ENCODE assay signal across 25 cellular contexts in the genomic region with DNA sequence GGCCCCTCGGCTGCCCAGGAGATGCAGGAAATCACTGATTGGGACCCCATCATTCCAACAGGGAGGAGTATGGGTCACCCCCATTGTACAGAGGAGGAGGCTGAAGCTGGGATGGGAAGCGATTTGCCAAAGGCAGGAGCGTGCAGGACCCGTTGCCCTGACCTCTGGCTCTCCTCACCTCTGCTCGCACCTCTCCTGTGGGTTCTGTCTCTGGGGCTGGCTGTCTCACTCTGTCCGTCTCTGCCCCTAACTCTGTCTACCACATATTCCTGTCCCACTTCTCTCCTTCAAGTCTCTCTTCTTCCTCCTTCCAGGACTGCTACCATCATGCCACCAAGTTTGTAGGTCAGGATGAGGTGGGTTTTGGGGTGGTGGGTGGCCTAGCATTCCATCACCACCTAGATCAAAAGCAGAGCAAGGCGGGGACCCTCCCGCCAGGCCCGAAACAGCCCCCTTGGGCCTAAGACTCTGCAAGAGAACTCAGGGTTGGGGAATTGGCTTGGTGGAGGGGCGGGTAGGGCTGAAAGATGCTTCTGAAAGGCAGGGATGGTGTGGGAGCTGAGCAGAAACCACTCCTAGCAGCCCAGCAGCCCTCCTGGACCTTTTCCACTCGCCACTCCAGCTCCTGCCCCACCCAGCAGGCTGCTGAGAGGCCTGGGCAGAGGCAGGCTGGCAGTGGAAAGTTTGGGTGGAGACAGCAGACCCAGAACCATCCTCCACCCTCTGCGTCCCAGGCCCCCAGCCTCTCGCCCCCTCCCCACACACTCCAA. TPM values are rescaled to one million over a fixed set of nuclear protein-coding genes. Genes with fewer than 3 reads are reported as not detected.
A peak's percentile ranks its signal among the peaks of the same experiment; 100 is the strongest.
DNase-seq lines count a peak whose midpoint lies in the region; ATAC-seq, FAIRE-seq and TF ChIP-seq lines count a peak whose summit lies in the region.
"Had no signal": no experiment of that assay in that cellular context is flagged by ENCODE, and none has a peak within 500 bp of the region (broad histone marks: within the 10 kb centered on the region; RNA-seq: fewer than 3 reads in every experiment).

No MANE protein-coding gene starts in this region.

- H2BK15ac ChIP-seq in H1 (ENCODE audit: low read length), result no peak overlapping the region

- no peak overlapping the region for H2BK20ac ChIP-seq in H1 (ENCODE audit: low read length)

- no peak for FAIRE-seq in H1 (lab: Jason Lieb, UNC)
- FAIRE-seq in GM12891 (lab: Jason Lieb, UNC), result no peak
- FAIRE-seq: K562 had no signal

- no peak overlapping the region for H2BK5ac ChIP-seq in H1 (ENCODE audit: low read depth, low read length)

- 88% methylated on average over 10 of the region's 13 CpGs; no CpG with 5 or more reads in 1 of the 2 experiments for WGBS in H1 (ENCODE audit: extremely low coverage in 1 of 2, insufficient coverage in 1 of 2, insufficient read length in 1 of 2, insufficient replicate concordance in 2 of 2, low coverage in 1 of 2, low lambda C conversion rate in 2 of 2, missing lambda C conversion rate in 1 of 2), 2 experiments

- CTCF ChIA-PET in activated naive CD4-positive, alpha-beta T cell treated with anti-CD3 and anti-CD28 coated beads, Interleukin-2, amount 10 ng/mL, durations not matched to agents 7 days and 5 days (lab: Charles Lee), result no interaction called here
- CTCF ChIA-PET in H1 (lab: Charles Lee; ENCODE audit: partially characterized antibody), result no interaction called here

- H2AK5ac ChIP-seq in H1 (ENCODE audit: low read depth, low read length), result no peak overlapping the region

- H3K4me1 Mint-ChIP-seq in activated naive CD4-positive, alpha-beta T cell treated with anti-CD3 and anti-CD28 coated beads, Interleukin-2, amount 50 U/mL, for 24 hours, result peaks cover 3% of the 10 kb centered on the region
- peaks cover 6% of the 10 kb centered on the region for H3K4me1 Mint-ChIP-seq in activated naive CD4-positive, alpha-beta T cell treated with anti-CD3 and anti-CD28 coated beads, Interleukin-2, amount 10 ng/mL, durations not matched to agents 7 days and 5 days
- peaks cover 11% of the 10 kb centered on the region for H3K4me1 Mint-ChIP-seq in nephron progenitor cell

- H4K91ac ChIP-seq in H1 (replicated peaks; ENCODE audit: insufficient read length, low read length), result no peak overlapping the region

- no peak overlapping the region for H3K14ac ChIP-seq in H1 (ENCODE audit: insufficient read length)

- no peak for DNase-seq in activated naive CD4-positive, alpha-beta T cell treated with anti-CD3 and anti-CD28 coated beads, Interleukin-2, amount 10 ng/mL, durations not matched to agents 7 days and 5 days
- DNase-seq in H1 (ENCODE audit: low read depth in 1 of 2, low spot score in 2 of 2) (no peak), nephron progenitor cell (no peak), gastrocnemius medialis (no peak), GM12891 (ENCODE audit: insufficient read length, low spot score) (no peak), mucosa of gallbladder (ENCODE audit: low spot score) (no peak)
- DNase-seq: CD4-positive, alpha-beta T cell; DMS153; GDM1; NCI-H1105; NCI-H1694; NCI-H2081 treated with DMSO at 0.1 percent for 48 hours; NCI-H510A; NCI-H748 treated with DMSO at 0.1 percent for 48 hours; NK-92 treated with Interleukin-12 subunit alpha and Interleukin-12 subunit beta, amount 100 ng/mL, for 24 hours; SHP77 treated with DMSO at 0.1 percent for 48 hours had no signal

- no peaks in the 10 kb centered on the region for H3K9me3 Mint-ChIP-seq in activated naive CD4-positive, alpha-beta T cell treated with anti-CD3 and anti-CD28 coated beads, Interleukin-2, amount 50 U/mL, for 24 hours
- H3K9me3 Mint-ChIP-seq in activated naive CD4-positive, alpha-beta T cell treated with anti-CD3 and anti-CD28 coated beads, Interleukin-2, amount 10 ng/mL, durations not matched to agents 7 days and 5 days, result no peaks in the 10 kb centered on the region
- H3K9me3 Mint-ChIP-seq in nephron progenitor cell, result no peaks in the 10 kb centered on the region
- H3K9me3 Mint-ChIP-seq: CD4-positive, alpha-beta T cell had no signal

- no peak overlapping the region for H4K5ac ChIP-seq in H1 (ENCODE audit: insufficient read length, low read depth, low read length)

- H3K9ac ChIP-seq in H1 (replicated peaks in 1 of 4; ENCODE audit: extremely low read depth in 1 of 4, low read depth in 3 of 4, low read length in 3 of 4), result no peak overlapping the region

- no peaks in the 10 kb centered on the region for H3K4me1 ChIP-seq in H1 (replicated peaks in 1 of 4; ENCODE audit: control insufficient read depth in 3 of 4, insufficient read depth in 4 of 4, low read length in 3 of 4)
- no peaks in the 10 kb centered on the region for H3K4me1 ChIP-seq in gastrocnemius medialis
- H3K4me1 ChIP-seq: HAP-1 had no signal

- in situ Hi-C loops in gastrocnemius medialis (cut with MboI; ENCODE audit: low sequenced_read_pairs in 4 of 4), result no loop called here

- H3K27ac ChIP-seq in H1 (ENCODE audit: low read depth, low read length) (no peak overlapping the region), gastrocnemius medialis (no peak overlapping the region)
- H3K27ac ChIP-seq: 22Rv1 had no signal

- H3K27me3 ChIP-seq in H1 (replicated peaks in 1 of 4; ENCODE audit: control insufficient read depth in 3 of 4, extremely low read depth in 1 of 4, insufficient read depth in 3 of 4, low read length in 3 of 4), result no peaks in the 10 kb centered on the region; a peak in 1 of 7 replicates
- peaks cover 0 to 4% (median 0%) of the 10 kb centered on the region in 3 donors for H3K27me3 ChIP-seq in gastrocnemius medialis

- H3K23ac ChIP-seq in H1 (ENCODE audit: insufficient read length), result no peak overlapping the region

- no peaks in the 10 kb centered on the region for H3K79me2 ChIP-seq in H1 (ENCODE audit: control insufficient read depth in 1 of 2, insufficient read depth in 2 of 2, low read length in 2 of 2)

- no peak overlapping the region for H4K8ac ChIP-seq in H1 (ENCODE audit: extremely low read depth, insufficient read depth, low read length)

- no peaks in the 10 kb centered on the region for H3K36me3 ChIP-seq in H1 (ENCODE audit: control insufficient read depth in 2 of 4, insufficient read depth in 4 of 4, low read length in 3 of 4)
- no peaks in the 10 kb centered on the region for H3K36me3 ChIP-seq in gastrocnemius medialis
- H3K36me3 ChIP-seq: HAP-1 had no signal

- no peaks in the 10 kb centered on the region for H3K9me3 ChIP-seq in H1 (ENCODE audit: insufficient read depth in 2 of 2, low read depth in 1 of 2, low read length in 1 of 2)
- no peaks in the 10 kb centered on the region for H3K9me3 ChIP-seq in gastrocnemius medialis
- H3K9me3 ChIP-seq: HAP-1 had no signal

- H3K4me3 ChIP-seq in H1 (ENCODE audit: extremely low read depth in 1 of 4, insufficient read depth in 2 of 4, low read depth in 3 of 4, low read length in 4 of 4) (no peak overlapping the region), gastrocnemius medialis (no peak overlapping the region)
- H3K4me3 ChIP-seq: HAP-1, K562 had no signal

- POLR2A ChIA-PET in H1 (lab: Charles Lee; ENCODE audit: partially characterized antibody), result interaction anchor here (1.0 to 1.6 kb wide), 3 partner anchors 18 to 57 kb away, joined by 3 to 5 read pairs (median 4); a partner anchor contains a TSS

- TF ChIP-seq CTCF in H1 (IDR thresholded peaks at IDR 0.05; ENCODE audit: control extremely low read depth in 1 of 3, insufficient read depth in 1 of 3, low read depth in 1 of 3, low read length in 3 of 3) (no peak), nephron progenitor cell (IDR thresholded peaks at IDR 0.05) (no peak), gastrocnemius medialis (IDR thresholded peaks at IDR 0.05 in 4 of 5, conservative IDR thresholded peaks at IDR 0.05 in 1 of 5) (no peak)

- no peaks in the 10 kb centered on the region for H4K20me1 ChIP-seq in H1 (replicated peaks in 1 of 2; ENCODE audit: control insufficient read depth in 1 of 2, insufficient read depth in 2 of 2, low read length in 2 of 2)

- H2AFZ ChIP-seq in H1 (ENCODE audit: low read length), result no peak overlapping the region

- no peak overlapping the region for H3K4me3 Mint-ChIP-seq in activated naive CD4-positive, alpha-beta T cell treated with anti-CD3 and anti-CD28 coated beads, Interleukin-2, amount 50 U/mL, for 24 hours
- no peak overlapping the region for H3K4me3 Mint-ChIP-seq in activated naive CD4-positive, alpha-beta T cell treated with anti-CD3 and anti-CD28 coated beads, Interleukin-2, amount 10 ng/mL, durations not matched to agents 7 days and 5 days
- peak overlapping the region; percentile 35 for H3K4me3 Mint-ChIP-seq in nephron progenitor cell

- no peak for TF ChIP-seq RAD21 in H1 (IDR thresholded peaks at IDR 0.05 in 1 of 2, conservative IDR thresholded peaks at IDR 0.05 in 1 of 2; ENCODE audit: low read depth in 2 of 2, low read length in 2 of 2)

- H2BK120ac ChIP-seq in H1 (replicated peaks; ENCODE audit: low read depth, low read length), result no peak overlapping the region

- no peak for ATAC-seq in gastrocnemius medialis
- no peak for ATAC-seq in HG02642 (IDR thresholded peaks at IDR 0.05; ENCODE audit: poor library complexity, unreplicated experiment)
- ATAC-seq: SK-N-SH treated with all-trans-retinoic acid at 6 μM for 48 hours had no signal

- H3K23me2 ChIP-seq in H1 (ENCODE audit: low read depth, low read length), result no peaks in the 10 kb centered on the region

- H3K36me3 Mint-ChIP-seq in activated naive CD4-positive, alpha-beta T cell treated with anti-CD3 and anti-CD28 coated beads, Interleukin-2, amount 50 U/mL, for 24 hours, result no peaks in the 10 kb centered on the region
- no peaks in the 10 kb centered on the region for H3K36me3 Mint-ChIP-seq in activated naive CD4-positive, alpha-beta T cell treated with anti-CD3 and anti-CD28 coated beads, Interleukin-2, amount 10 ng/mL, durations not matched to agents 7 days and 5 days
- no peaks in the 10 kb centered on the region for H3K36me3 Mint-ChIP-seq in nephron progenitor cell (ENCODE audit: low read depth)

- no peak for TF ChIP-seq EP300 in H1 (IDR thresholded peaks at IDR 0.05; ENCODE audit: borderline replicate concordance in 1 of 2, low read depth in 2 of 2, low read length in 2 of 2)

- peak overlapping the region; percentile 33 for H3K27ac Mint-ChIP-seq in activated naive CD4-positive, alpha-beta T cell treated with anti-CD3 and anti-CD28 coated beads, Interleukin-2, amount 50 U/mL, for 24 hours
- no peak overlapping the region for H3K27ac Mint-ChIP-seq in activated naive CD4-positive, alpha-beta T cell treated with anti-CD3 and anti-CD28 coated beads, Interleukin-2, amount 10 ng/mL, durations not matched to agents 7 days and 5 days
- H3K27ac Mint-ChIP-seq in nephron progenitor cell, result peak overlapping the region; percentile 10
- H3K27ac Mint-ChIP-seq: CD4-positive, alpha-beta T cell had no signal

- H3K79me1 ChIP-seq in H1 (ENCODE audit: low read depth, low read length), result no peaks in the 10 kb centered on the region

- H3K4me2 ChIP-seq in H1 (ENCODE audit: insufficient read depth in 1 of 2, low read depth in 2 of 2, low read length in 2 of 2), result no peak overlapping the region

- H3K27me3 Mint-ChIP-seq in activated naive CD4-positive, alpha-beta T cell treated with anti-CD3 and anti-CD28 coated beads, Interleukin-2, amount 50 U/mL, for 24 hours, result peaks cover 1% of the 10 kb centered on the region
- peaks cover 27% of the 10 kb centered on the region for H3K27me3 Mint-ChIP-seq in activated naive CD4-positive, alpha-beta T cell treated with anti-CD3 and anti-CD28 coated beads, Interleukin-2, amount 10 ng/mL, durations not matched to agents 7 days and 5 days
- H3K27me3 Mint-ChIP-seq in nephron progenitor cell (ENCODE audit: low read depth, poor library complexity), result peaks cover 2% of the 10 kb centered on the region
- H3K27me3 Mint-ChIP-seq: CD4-positive, alpha-beta T cell had no signal

- H3K56ac ChIP-seq in H1 (replicated peaks; ENCODE audit: insufficient read length, low read depth, low read length), result no peak overlapping the region

- TF ChIP-seq POLR2A in H1 (IDR thresholded peaks at IDR 0.05; ENCODE audit: control extremely low read depth in 1 of 2, low read depth in 2 of 2, low read length in 2 of 2) (no peak), gastrocnemius medialis (IDR thresholded peaks at IDR 0.05) (no peak), GM12891 (IDR thresholded peaks at IDR 0.05; ENCODE audit: low read depth, low read length) (no peak)

- intact Hi-C loops in gastrocnemius medialis (cut with DNase I; ENCODE audit: low total_unique reads), result no loop called here

- H3K18ac ChIP-seq in H1 (ENCODE audit: extremely low read depth, low read length), result 0 out of 2 replicates have a peak overlapping the region, but pooled peaks have one; percentile 24

- no peak overlapping the region for H2BK12ac ChIP-seq in H1 (ENCODE audit: low read depth, low read length)

- no peak overlapping the region for H3K4ac ChIP-seq in H1 (replicated peaks; ENCODE audit: insufficient read length, low read depth, low read length)

RNA-seq across cellular contexts. Expression of a gene that starts 1.0 kb away (rescaled TPM):
- not detected in 2 replicates for total RNA-seq in H1 (2021; fragmentation: NEBNext Ultra II Directional; extraction: Animal tissue kit (Norgen Biotek cat#: 25700))
- 0.32 and 1.2 TPM in 2 replicates for polyA plus RNA-seq in H1 (2011; rRNA removed)
- polyA plus RNA-seq in H1 (2011; cell fraction: cytosol; rRNA removed), result 0.19 TPM
- 0.44 TPM for polyA plus RNA-seq in H1 (2011; cell fraction: nucleus; rRNA removed)
- polyA plus RNA-seq in H1 (2012, experiment 1 of 2), result not detected in 4 replicates
- polyA plus RNA-seq in H1 (2012, experiment 2 of 2), result not detected
- polyA plus RNA-seq in H1 (2013, experiment 1 of 2), result 0.12 TPM
- not detected for polyA plus RNA-seq in H1 (2013, experiment 2 of 2)
- polyA minus RNA-seq in H1 (2011; rRNA and poly(A)+ RNA removed), result not detected in 2 replicates
- polyA minus RNA-seq in H1 (2011; cell fraction: cytosol; rRNA and poly(A)+ RNA removed), result not detected
- not detected for polyA minus RNA-seq in H1 (2011; cell fraction: nucleus; rRNA and poly(A)+ RNA removed)
- total RNA-seq in gastrocnemius medialis, result not detected
- not detected for polyA plus RNA-seq in GM12891 (2012; ENCODE audit: low read depth, missing spikeins)
- not detected for total RNA-seq in mucosa of gallbladder
- total RNA-seq: CD4-positive, alpha-beta T cell; Daoy; K562; OCI-LY7 had no signal
- polyA plus RNA-seq: BJ, K562 had no signal

RNA-seq across cellular contexts. Expression of a gene that starts 14.6 kb away (rescaled TPM):
- not detected in 2 replicates for total RNA-seq in H1 (2021; fragmentation: NEBNext Ultra II Directional; extraction: Animal tissue kit (Norgen Biotek cat#: 25700))
- polyA plus RNA-seq in H1 (2011; rRNA removed), result 3.6 and 6.2 TPM in 2 replicates
- polyA plus RNA-seq in H1 (2011; cell fraction: cytosol; rRNA removed), result 4.2 TPM
- 1.9 TPM for polyA plus RNA-seq in H1 (2011; cell fraction: nucleus; rRNA removed)
- polyA plus RNA-seq in H1 (2012, experiment 1 of 2), result 1.1 to 2.9 TPM (median 1.6 TPM) in 4 replicates
- polyA plus RNA-seq in H1 (2012, experiment 2 of 2), result not detected
- polyA plus RNA-seq in H1 (2013, experiment 1 of 2), result 0.85 TPM
- 0.57 TPM for polyA plus RNA-seq in H1 (2013, experiment 2 of 2)
- not detected in 2 replicates for polyA minus RNA-seq in H1 (2011; rRNA and poly(A)+ RNA removed)
- polyA minus RNA-seq in H1 (2011; cell fraction: cytosol; rRNA and poly(A)+ RNA removed), result not detected
- not detected for polyA minus RNA-seq in H1 (2011; cell fraction: nucleus; rRNA and poly(A)+ RNA removed)
- total RNA-seq in gastrocnemius medialis (not detected), mucosa of gallbladder (3.1 TPM)
- polyA plus RNA-seq in GM12891 (2012; ENCODE audit: low read depth, missing spikeins), result 0.51 TPM
- total RNA-seq: CD4-positive, alpha-beta T cell; Daoy; K562; OCI-LY7 had no signal
- polyA plus RNA-seq: BJ, K562 had no signal

RNA-seq across cellular contexts. Expression of a gene that starts 30.1 kb away (rescaled TPM):
- total RNA-seq in H1 (2021; fragmentation: NEBNext Ultra II Directional; extraction: Animal tissue kit (Norgen Biotek cat#: 25700)), result 7.9 and 8.8 TPM in 2 replicates
- 20.0 and 25.9 TPM in 2 replicates for polyA plus RNA-seq in H1 (2011; rRNA removed)
- polyA plus RNA-seq in H1 (2011; cell fraction: cytosol; rRNA removed), result 16.5 TPM
- polyA plus RNA-seq in H1 (2011; cell fraction: nucleus; rRNA removed), result 58.9 TPM
- 4.8 to 13.3 TPM (median 8.3 TPM) in 4 replicates for polyA plus RNA-seq in H1 (2012, experiment 1 of 2)
- 4.3 TPM for polyA plus RNA-seq in H1 (2012, experiment 2 of 2)
- polyA plus RNA-seq in H1 (2013, experiment 1 of 2), result 13.2 TPM
- polyA plus RNA-seq in H1 (2013, experiment 2 of 2), result 11.1 TPM
- 3.7 and 5.0 TPM in 2 replicates for polyA minus RNA-seq in H1 (2011; rRNA and poly(A)+ RNA removed)
- 6.4 TPM for polyA minus RNA-seq in H1 (2011; cell fraction: cytosol; rRNA and poly(A)+ RNA removed)
- 10.9 TPM for polyA minus RNA-seq in H1 (2011; cell fraction: nucleus; rRNA and poly(A)+ RNA removed)
- total RNA-seq in gastrocnemius medialis, result under 1 TPM in 1 of 4 donors, not detected in 3; 0.42 TPM
- polyA plus RNA-seq in GM12891 (2012; ENCODE audit: low read depth, missing spikeins), result 5.3 TPM
- total RNA-seq in mucosa of gallbladder, result 206 TPM
- total RNA-seq: Daoy had no signal

RNA-seq across cellular contexts. Expression of a gene that starts 38.4 kb away (rescaled TPM):
- total RNA-seq in H1 (2021; fragmentation: NEBNext Ultra II Directional; extraction: Animal tissue kit (Norgen Biotek cat#: 25700)), result 0.37 and 0.54 TPM in 2 replicates
- 0.32 and 0.71 TPM in 2 replicates for polyA plus RNA-seq in H1 (2011; rRNA removed)
- polyA plus RNA-seq in H1 (2011; cell fraction: cytosol; rRNA removed), result 0.19 TPM
- 1.3 TPM for polyA plus RNA-seq in H1 (2011; cell fraction: nucleus; rRNA removed)
- polyA plus RNA-seq in H1 (2012, experiment 1 of 2), result 0.43 to 0.45 TPM in 2 of 4 replicates, not detected in the others
- 0.14 TPM for polyA plus RNA-seq in H1 (2012, experiment 2 of 2)
- 0.43 TPM for polyA plus RNA-seq in H1 (2013, experiment 1 of 2)
- polyA plus RNA-seq in H1 (2013, experiment 2 of 2), result 0.13 TPM
- polyA minus RNA-seq in H1 (2011; rRNA and poly(A)+ RNA removed), result 0.35 and 0.37 TPM in 2 replicates
- not detected for polyA minus RNA-seq in H1 (2011; cell fraction: cytosol; rRNA and poly(A)+ RNA removed)
- not detected for polyA minus RNA-seq in H1 (2011; cell fraction: nucleus; rRNA and poly(A)+ RNA removed)
- 10 to 100 TPM in 1 of 4 donors, 1 to 10 TPM in 1, under 1 TPM in 1, not detected in 1; 0.55 to 14.2 (median 1.2) TPM for total RNA-seq in gastrocnemius medialis
- 0.49 TPM for polyA plus RNA-seq in GM12891 (2012; ENCODE audit: low read depth, missing spikeins)
- total RNA-seq in mucosa of gallbladder, result 1,935 TPM
- total RNA-seq: Daoy had no signal

RNA-seq across cellular contexts. Expression of a gene that starts 57.2 kb away (rescaled TPM):
- total RNA-seq in H1 (2021; fragmentation: NEBNext Ultra II Directional; extraction: Animal tissue kit (Norgen Biotek cat#: 25700)), result 101 and 103 TPM in 2 replicates
- polyA plus RNA-seq in H1 (2011; rRNA removed), result 147 and 173 TPM in 2 replicates
- 160 TPM for polyA plus RNA-seq in H1 (2011; cell fraction: cytosol; rRNA removed)
- polyA plus RNA-seq in H1 (2011; cell fraction: nucleus; rRNA removed), result 263 TPM
- 130 to 213 TPM (median 176 TPM) in 4 replicates for polyA plus RNA-seq in H1 (2012, experiment 1 of 2)
- 162 TPM for polyA plus RNA-seq in H1 (2012, experiment 2 of 2)
- 191 TPM for polyA plus RNA-seq in H1 (2013, experiment 1 of 2)
- polyA plus RNA-seq in H1 (2013, experiment 2 of 2), result 181 TPM
- polyA minus RNA-seq in H1 (2011; rRNA and poly(A)+ RNA removed), result 55.4 and 74.7 TPM in 2 replicates
- 34.3 TPM for polyA minus RNA-seq in H1 (2011; cell fraction: cytosol; rRNA and poly(A)+ RNA removed)
- polyA minus RNA-seq in H1 (2011; cell fraction: nucleus; rRNA and poly(A)+ RNA removed), result 30.0 TPM
- total RNA-seq in gastrocnemius medialis, result 100 to 1,000 TPM in 3 of 4 donors, 10 to 100 TPM in 1; 99.6 to 302 (median 172) TPM
- polyA plus RNA-seq in GM12891 (2012; ENCODE audit: low read depth, missing spikeins), result 276 TPM
- 205 TPM for total RNA-seq in mucosa of gallbladder

Comparison
In these comparisons a context has a peak if more than half of its experiments do, and no peak if none do; other contexts are left out.
1. RNA of a gene that starts 30.1 kb away (total RNA-seq): 206 TPM in mucosa of gallbladder (single experiment); 7.9 to 8.8 TPM in H1 and 0.42 TPM in gastrocnemius medialis; every median in the first group is over 10 times any median in the second.